Comparison of ENCODE assay signal across 31 cellular contexts in the genomic region with DNA sequence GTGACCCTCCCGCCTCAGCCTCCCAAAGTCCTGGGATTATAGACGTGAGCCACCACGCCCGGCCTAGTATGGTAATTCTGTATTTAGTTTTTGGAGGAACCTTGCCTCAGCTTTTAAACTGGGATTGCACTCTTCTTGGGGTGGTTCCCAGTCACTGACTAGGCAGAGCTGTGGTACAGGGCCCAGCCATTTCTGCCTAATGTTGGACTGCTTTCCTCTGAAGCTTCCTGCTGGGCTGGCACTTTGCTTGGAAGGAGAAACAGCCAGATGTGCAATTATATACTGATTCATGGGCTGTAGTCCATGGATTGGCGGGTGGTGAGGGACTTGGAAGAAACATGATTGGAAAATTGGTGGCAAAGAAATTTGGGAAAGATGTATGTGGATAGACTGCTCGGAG. TPM values are rescaled to one million over a fixed set of nuclear protein-coding genes. Genes with fewer than 3 reads are reported as not detected.
"Had no signal": no experiment of that assay in that cellular context is flagged by ENCODE, and none has a peak within 500 bp of the region (broad histone marks: within the 10 kb centered on the region; RNA-seq: fewer than 3 reads in every experiment).

No MANE protein-coding gene starts in this region.

- H3K9me3 ChIP-seq: ascending aorta had no signal

- DNase-seq: activated B cell treated with CpG ODN at 0.5 μM for 24 hours; activated CD4-positive, alpha-beta memory T cell treated with anti-CD3 and anti-CD28 coated beads, Interleukin-2, amount 10 ng/mL, durations not matched to agents 7 days and 5 days; activated CD4-positive, alpha-beta T cell treated with anti-CD3 and anti-CD28 coated beads for 1 hour; activated CD4-positive, alpha-beta T cell treated with anti-CD3 and anti-CD28 coated beads for 36 hours; activated CD4-positive, alpha-beta T cell treated with anti-CD3 and anti-CD28 coated beads for 48 hours; activated CD4-positive, alpha-beta T cell treated with anti-CD3 and anti-CD28 coated beads, Interleukin-2, amount 10 ng/mL, durations not matched to agents 7 days and 5 days; activated CD4-positive, alpha-beta T cell treated with anti-CD3 and anti-CD28 coated beads, Interleukin-2, amount 50 U/mL, for 48 hours; activated CD8-positive, alpha-beta memory T cell treated with anti-CD3 and anti-CD28 coated beads for 24 hours; activated CD8-positive, alpha-beta memory T cell treated with anti-CD3 and anti-CD28 coated beads, Interleukin-2, amount 10 ng/mL, durations not matched to agents 7 days and 5 days; activated CD8-positive, alpha-beta memory T cell treated with anti-CD3 and anti-CD28 coated beads, Interleukin-2, amount 50 U/mL, for 48 hours; activated CD8-positive, alpha-beta T cell treated with anti-CD3 and anti-CD28 coated beads, Interleukin-2, amount 10 ng/mL, durations not matched to agents 7 days and 5 days; activated effector memory CD4-positive, alpha-beta T cell treated with Interleukin-2 at 50 U/mL for 16 hours; activated gamma-delta T cell; activated naive CD4-positive, alpha-beta T cell treated with anti-CD3 and anti-CD28 coated beads, Interleukin-2, amount 10 ng/mL, durations not matched to agents 7 days and 5 days; activated naive CD4-positive, alpha-beta T cell treated with Interleukin-2 at 50 U/mL for 16 hours; activated naive CD8-positive, alpha-beta T cell treated with anti-CD3 and anti-CD28 coated beads, Interleukin-2, amount 10 ng/mL, durations not matched to agents 7 days and 5 days; activated naive CD8-positive, alpha-beta T cell treated with anti-CD3 and anti-CD28 coated beads, Interleukin-2, amount 50 U/mL, for 24 hours; activated T-cell treated with anti-CD3 and anti-CD28 coated beads, Interleukin-2, amount 50 U/mL, for 24 hours; activated T-cell treated with anti-CD3 and anti-CD28 coated beads, Interleukin-2, amount 50 U/mL, for 48 hours; amygdala; anterior cingulate cortex; caudate nucleus; cerebellar nuclear complex; T-helper 1 cell; T-helper 2 cell; T-helper 9 cell had no signal

- H3K27me3 ChIP-seq: ascending aorta, cardiac muscle cell had no signal

- H3K27ac ChIP-seq: ascending aorta, cardiac muscle cell, VCaP had no signal

- ATAC-seq: activated CD4-positive, alpha-beta T cell treated with anti-CD3 and anti-CD28 coated beads for 36 hours; activated CD8-positive, alpha-beta memory T cell treated with anti-CD3 and anti-CD28 coated beads, Interleukin-2, amount 10 ng/mL, durations not matched to agents 7 days and 5 days; activated CD8-positive, alpha-beta T cell treated with anti-CD3 and anti-CD28 coated beads, Interleukin-2, amount 10 ng/mL, durations not matched to agents 7 days and 5 days; activated naive CD8-positive, alpha-beta T cell treated with anti-CD3 and anti-CD28 coated beads, Interleukin-2, amount 50 U/mL, for 24 hours had no signal

- H3K4me3 ChIP-seq: ascending aorta, cardiac muscle cell had no signal

- H3K36me3 ChIP-seq: ascending aorta, cardiac muscle cell had no signal

RNA-seq across cellular contexts. Expression of a gene that starts 17.6 kb away (rescaled TPM):
- total RNA-seq: activated B cell treated with CpG ODN at 0.5 μM for 24 hours; activated CD4-positive, alpha-beta memory T cell treated with anti-CD3 and anti-CD28 coated beads, Interleukin-2, amount 10 ng/mL, durations not matched to agents 7 days and 5 days; activated CD4-positive, alpha-beta T cell treated with anti-CD3 and anti-CD28 coated beads for 36 hours; activated CD4-positive, alpha-beta T cell treated with anti-CD3 and anti-CD28 coated beads, Interleukin-2, amount 10 ng/mL, durations not matched to agents 7 days and 5 days; activated CD8-positive, alpha-beta memory T cell treated with anti-CD3 and anti-CD28 coated beads, Interleukin-2, amount 10 ng/mL, durations not matched to agents 7 days and 5 days; activated CD8-positive, alpha-beta T cell treated with anti-CD3 and anti-CD28 coated beads, Interleukin-2, amount 10 ng/mL, durations not matched to agents 7 days and 5 days; activated naive CD8-positive, alpha-beta T cell treated with anti-CD3 and anti-CD28 coated beads, Interleukin-2, amount 10 ng/mL, durations not matched to agents 7 days and 5 days; activated T-helper 2 cell treated with anti-CD3 and anti-CD28 coated beads, Interferon-gamma antibody, Interleukin-2, Interleukin-4, amounts not matched to agents 10 μg/mL and 5 μg/mL and 100 μg/mL, durations not matched to agents 14 hours and 24 hours and 36 hours; ascending aorta; bronchial epithelial cell had no signal
